ENCODE assay signal across 1 cellular context in genomic region chr1:169485427-169486280, GRCh38.
TF ChIP-seq lines count a peak whose summit lies in the region.

Gene SLC19A2, minus strand, starts transcription at chr1:169485944. Its CDS starts 178 bp downstream, at chr1:169485766.

TF ChIP-seq in K562, 482 proteins besides CTCF, POLR2A, EP300 and RAD21 (continued from another document and continues in another):
- TF ChIP-seq ZNF407 (IDR thresholded peaks at IDR 0.05; ENCODE audit: low read depth) (no peak), ZBTB49 (CRISPR knock-in tag; IDR thresholded peaks at IDR 0.05; ENCODE audit: borderline replicate concordance) (no peak), GTF2F1 (IDR thresholded peaks at IDR 0.05; ENCODE audit: low read depth, low read length) (peak; percentile 82; the same call in 1 of the 2 replicates), PRDM10 (IDR thresholded peaks at IDR 0.05; ENCODE audit: partially characterized antibody) (peak; percentile 99), HMGXB4 (CRISPR knock-in tag; IDR thresholded peaks at IDR 0.05) (peak; percentile 59), PRPF4 (IDR thresholded peaks at IDR 0.05; ENCODE audit: insufficient read depth, low read depth, low read length, poor library complexity, severe bottlenecking) (no peak), TAF7 (tag; IDR thresholded peaks at IDR 0.05) (peak; percentile 62; the same call in 1 of the 2 replicates), ZNF707 (CRISPR knock-in tag; conservative IDR thresholded peaks at IDR 0.05) (no peak), MITF (IDR thresholded peaks at IDR 0.05) (peak; percentile 58), KLF1 (tag; IDR thresholded peaks at IDR 0.05) (no peak), POLR3A (IDR thresholded peaks at IDR 0.05; ENCODE audit: borderline replicate concordance, extremely low read depth, insufficient read depth, insufficient read length) (no peak), ZBTB17 (CRISPR knock-in tag; IDR thresholded peaks at IDR 0.05) (peak; percentile 69; the same call in 1 of the 2 replicates), HCFC1 (IDR thresholded peaks at IDR 0.05; ENCODE audit: low read depth, low read length) (peak; percentile 8; the same call in 1 of the 2 replicates), MTA3 (IDR thresholded peaks at IDR 0.05; ENCODE audit: borderline replicate concordance) (peak; percentile 94; the same call in 1 of the 2 replicates), ZNF398 (CRISPR knock-in tag; IDR thresholded peaks at IDR 0.05) (no peak), MAFG (tag; conservative IDR thresholded peaks at IDR 0.05) (no peak), ZBED1 (IDR thresholded peaks at IDR 0.05) (0 out of 2 replicates have a peak, but pooled peaks have one; percentile 69), RCOR1 (IDR thresholded peaks at IDR 0.05; ENCODE audit: borderline replicate concordance in 1 of 2, low read depth in 2 of 2, low read length in 2 of 2) (peak in 1 of 2 experiments; percentile 13; a peak in 1 of 4 replicates), SNRNP70 (optimal IDR thresholded peaks at IDR 0.05; ENCODE audit: low read depth, low read length) (no peak), ZFP36 (IDR thresholded peaks at IDR 0.05; ENCODE audit: low read depth, low read length, partially characterized antibody) (no peak), ZZZ3 (IDR thresholded peaks at IDR 0.05) (no peak), BMI1 (IDR thresholded peaks at IDR 0.05; ENCODE audit: low read length) (no peak), SAP30 (IDR thresholded peaks at IDR 0.05; ENCODE audit: borderline replicate concordance, insufficient read depth, low read depth, low read length, poor library complexity, severe bottlenecking) (peak; percentile 63), ZNF174 (CRISPR knock-in tag; IDR thresholded peaks at IDR 0.05) (no peak), CC2D1A (IDR thresholded peaks at IDR 0.05) (no peak), ZNF316 (IDR thresholded peaks at IDR 0.05) (no peak), E2F5 (CRISPR knock-in tag; IDR thresholded peaks at IDR 0.05) (peak; percentile 62; the same call in 1 of the 2 replicates), PML (IDR thresholded peaks at IDR 0.05; ENCODE audit: low read length) (peak; percentile 82), ATF4 (CRISPR knock-in tag; IDR thresholded peaks at IDR 0.05) (no peak), TEAD4 (IDR thresholded peaks at IDR 0.05; ENCODE audit: low read length) (peak; percentile 50; the same call in 1 of the 2 replicates), TEAD4 (CRISPR knock-in tag; IDR thresholded peaks at IDR 0.05; ENCODE audit: borderline replicate concordance) (0 out of 2 replicates have a peak, but pooled peaks have one; percentile 65), GTF2A2 (tag; IDR thresholded peaks at IDR 0.05) (peak; percentile 65; the same call in 1 of the 2 replicates), NFE2 (IDR thresholded peaks at IDR 0.05; ENCODE audit: low read depth) (no peak), ETV6 (IDR thresholded peaks at IDR 0.05; ENCODE audit: borderline replicate concordance in 1 of 2, low read depth in 2 of 2, low read length in 1 of 2) (no peak; a peak in 1 of 4 replicates), ETV6 (CRISPR knock-in tag; IDR thresholded peaks at IDR 0.05; ENCODE audit: borderline replicate concordance) (no peak)
